ENCODE assay signal across 12 cellular contexts in genomic region chr4:38818441-38818976, GRCh38. TPM values are rescaled to one million over a fixed set of nuclear protein-coding genes. Genes with fewer than 3 reads are reported as not detected.
DNase-seq lines count a peak whose midpoint lies in the region; ATAC-seq and TF ChIP-seq lines count a peak whose summit lies in the region.
"Had no signal": no experiment of that assay in that cellular context is flagged by ENCODE, and none has a peak within 500 bp of the region (broad histone marks: within the 10 kb centered on the region; RNA-seq: fewer than 3 reads in every experiment).

No MANE protein-coding gene starts in this region.

- no peak overlapping the region for H3K27ac ChIP-seq in CD4-positive, alpha-beta memory T cell (ENCODE audit: low read depth, low read length)
- H3K27ac ChIP-seq: HL-60 had no signal

- H3K27me3 Mint-ChIP-seq in activated naive CD8-positive, alpha-beta T cell treated with anti-CD3 and anti-CD28 coated beads, Interleukin-2, amount 50 U/mL, for 24 hours: peaks cover 2% of the 10 kb centered on the region
- H3K27me3 Mint-ChIP-seq in activated naive CD8-positive, alpha-beta T cell treated with anti-CD3 and anti-CD28 coated beads for 36 hours: no peaks in the 10 kb centered on the region
- no peaks in the 10 kb centered on the region for H3K27me3 Mint-ChIP-seq in stimulated activated naive B cell treated with anti-CD40 and anti-IgM and Interleukin-4, amounts not matched to agents 10 μg/mL and 1 μg/mL and 100 μg/mL, for 72 hours
- H3K27me3 Mint-ChIP-seq in CD4-positive, alpha-beta memory T cell: no peaks in the 10 kb centered on the region

- no peaks in the 10 kb centered on the region for H3K36me3 ChIP-seq in CD4-positive, alpha-beta memory T cell (ENCODE audit: insufficient read depth, low read length)

- H3K4me1 ChIP-seq in CD4-positive, alpha-beta memory T cell (ENCODE audit: insufficient read depth, low read length): peaks cover 17% of the 10 kb centered on the region

- ATAC-seq in activated naive CD8-positive, alpha-beta T cell treated with anti-CD3 and anti-CD28 coated beads, Interleukin-2, amount 50 U/mL, for 24 hours: no peak
- peak; percentile 61 for ATAC-seq in HG02642 (IDR thresholded peaks at IDR 0.05; ENCODE audit: poor library complexity, unreplicated experiment)
- ATAC-seq in stimulated activated naive B cell treated with anti-CD40 and anti-IgM and Interleukin-4, amounts not matched to agents 10 μg/mL and 1 μg/mL and 100 μg/mL, for 72 hours (replicated peaks): peak; percentile 15 to 38
- ATAC-seq: left lobe of liver had no signal

- DNase-seq in activated naive CD8-positive, alpha-beta T cell treated with anti-CD3 and anti-CD28 coated beads, Interleukin-2, amount 50 U/mL, for 24 hours: no peak
- DNase-seq in activated naive CD8-positive, alpha-beta T cell treated with anti-CD3 and anti-CD28 coated beads for 36 hours: no peak
- no peak for DNase-seq in stimulated activated naive B cell treated with anti-CD40 and anti-IgM and Interleukin-4, amounts not matched to agents 10 μg/mL and 1 μg/mL and 100 μg/mL, for 72 hours
- DNase-seq in CD4-positive, alpha-beta memory T cell: no peak
- DNase-seq in NCI-H69 (lab: John Stamatoyannopoulos, UW): no peak
- DNase-seq in stimulated activated CD4-positive, alpha-beta T cell treated with anti-CD3 and anti-CD28 coated beads, Interleukin-15, amount 100 ng/mL, for 24 hours: no peak
- DNase-seq: NCI-H187 treated with DMSO at 0.1 percent for 48 hours, SHP77 had no signal

- H3K36me3 Mint-ChIP-seq in activated naive CD8-positive, alpha-beta T cell treated with anti-CD3 and anti-CD28 coated beads, Interleukin-2, amount 50 U/mL, for 24 hours (ENCODE audit: low read depth): peaks cover 9% of the 10 kb centered on the region
- H3K36me3 Mint-ChIP-seq in activated naive CD8-positive, alpha-beta T cell treated with anti-CD3 and anti-CD28 coated beads for 36 hours: peaks cover 5% of the 10 kb centered on the region
- H3K36me3 Mint-ChIP-seq in stimulated activated naive B cell treated with anti-CD40 and anti-IgM and Interleukin-4, amounts not matched to agents 10 μg/mL and 1 μg/mL and 100 μg/mL, for 72 hours: peaks cover 20 to 31% of the 10 kb centered on the region in 2 donors
- peaks cover 2 to 17% of the 10 kb centered on the region in 2 donors for H3K36me3 Mint-ChIP-seq in CD4-positive, alpha-beta memory T cell

- no peak overlapping the region for H3K4me3 Mint-ChIP-seq in activated naive CD8-positive, alpha-beta T cell treated with anti-CD3 and anti-CD28 coated beads, Interleukin-2, amount 50 U/mL, for 24 hours
- no peak overlapping the region for H3K4me3 Mint-ChIP-seq in activated naive CD8-positive, alpha-beta T cell treated with anti-CD3 and anti-CD28 coated beads for 36 hours
- peak overlapping the region in 1 of 2 donors; percentile 18 for H3K4me3 Mint-ChIP-seq in stimulated activated naive B cell treated with anti-CD40 and anti-IgM and Interleukin-4, amounts not matched to agents 10 μg/mL and 1 μg/mL and 100 μg/mL, for 72 hours
- H3K4me3 Mint-ChIP-seq in CD4-positive, alpha-beta memory T cell: peak overlapping the region in 1 of 8 donors; percentile 25

- H3K27me3 ChIP-seq in CD4-positive, alpha-beta memory T cell (ENCODE audit: insufficient read depth, low read length): no peaks in the 10 kb centered on the region

- peaks cover 17% of the 10 kb centered on the region for H3K9me3 Mint-ChIP-seq in activated naive CD8-positive, alpha-beta T cell treated with anti-CD3 and anti-CD28 coated beads, Interleukin-2, amount 50 U/mL, for 24 hours
- peaks cover 19% of the 10 kb centered on the region for H3K9me3 Mint-ChIP-seq in activated naive CD8-positive, alpha-beta T cell treated with anti-CD3 and anti-CD28 coated beads for 36 hours
- peaks cover 9 to 10% of the 10 kb centered on the region in 2 donors for H3K9me3 Mint-ChIP-seq in stimulated activated naive B cell treated with anti-CD40 and anti-IgM and Interleukin-4, amounts not matched to agents 10 μg/mL and 1 μg/mL and 100 μg/mL, for 72 hours
- peaks cover 3 to 30% (median 21%) of the 10 kb centered on the region in 8 donors for H3K9me3 Mint-ChIP-seq in CD4-positive, alpha-beta memory T cell

- peak overlapping the region; percentile 25 for H3K27ac Mint-ChIP-seq in activated naive CD8-positive, alpha-beta T cell treated with anti-CD3 and anti-CD28 coated beads, Interleukin-2, amount 50 U/mL, for 24 hours
- no peak overlapping the region for H3K27ac Mint-ChIP-seq in activated naive CD8-positive, alpha-beta T cell treated with anti-CD3 and anti-CD28 coated beads for 36 hours
- peak overlapping the region; percentile 60 for H3K27ac Mint-ChIP-seq in stimulated activated naive B cell treated with anti-CD40 and anti-IgM and Interleukin-4, amounts not matched to agents 10 μg/mL and 1 μg/mL and 100 μg/mL, for 72 hours
- no peak overlapping the region for H3K27ac Mint-ChIP-seq in CD4-positive, alpha-beta memory T cell

- TF ChIP-seq EP300 in Ishikawa (IDR thresholded peaks at IDR 0.05; ENCODE audit: borderline replicate concordance): peak; percentile 31; the same call in 1 of the 2 replicates

- POLR2A ChIA-PET in CD4-positive, alpha-beta memory T cell (lab: Charles Lee; ENCODE audit: partially characterized antibody): no interaction called here

- TF ChIP-seq RAD21 in Ishikawa (IDR thresholded peaks at IDR 0.05; ENCODE audit: low read depth): no peak

- no peak overlapping the region for H3K4me3 ChIP-seq in CD4-positive, alpha-beta memory T cell (ENCODE audit: low read length in 2 of 2)

- intact Hi-C loops in CD4-positive, alpha-beta memory T cell (cut with micrococcal nuclease): no loop called here

- peaks cover 0 to 4% of the 10 kb centered on the region in 2 donors for H3K9me3 ChIP-seq in CD4-positive, alpha-beta memory T cell (ENCODE audit: control insufficient read depth in 1 of 2, low read length in 2 of 2)

- CTCF ChIA-PET in CD4-positive, alpha-beta memory T cell (lab: Charles Lee; ENCODE audit: partially characterized antibody): interaction anchor here (1.1 to 1.7 kb wide), 4 partner anchors 9 to 56 kb away, joined by 3 to 11 read pairs (median 4); no protein-coding TSS in a partner anchor

- peaks cover 32% of the 10 kb centered on the region for H3K4me1 Mint-ChIP-seq in activated naive CD8-positive, alpha-beta T cell treated with anti-CD3 and anti-CD28 coated beads, Interleukin-2, amount 50 U/mL, for 24 hours
- H3K4me1 Mint-ChIP-seq in activated naive CD8-positive, alpha-beta T cell treated with anti-CD3 and anti-CD28 coated beads for 36 hours: peaks cover 17% of the 10 kb centered on the region
- H3K4me1 Mint-ChIP-seq in stimulated activated naive B cell treated with anti-CD40 and anti-IgM and Interleukin-4, amounts not matched to agents 10 μg/mL and 1 μg/mL and 100 μg/mL, for 72 hours: peaks cover 49 to 64% of the 10 kb centered on the region in 2 donors
- H3K4me1 Mint-ChIP-seq in CD4-positive, alpha-beta memory T cell: peaks cover 12 to 20% (median 16%) of the 10 kb centered on the region in 4 donors

TF ChIP-seq in Ishikawa, 13 proteins besides CTCF, POLR2A, EP300 and RAD21:
- 0 out of 2 replicates have a peak, but pooled peaks have one; percentile 19 for TF ChIP-seq TCF12 (IDR thresholded peaks at IDR 0.05; ENCODE audit: low read depth)
- TF ChIP-seq ZBTB7A (IDR thresholded peaks at IDR 0.05; ENCODE audit: low read depth): no peak
- TF ChIP-seq TEAD4 (IDR thresholded peaks at IDR 0.05): peak; percentile 51

RNA-seq across cellular contexts. Expression of gene TLR1, which starts 13.9 kb away (rescaled TPM):
- 1 to 10 TPM; 1.6 to 2.4 TPM for total RNA-seq in activated naive CD8-positive, alpha-beta T cell treated with anti-CD3 and anti-CD28 coated beads for 36 hours
- 10 to 100 TPM; 20.6 to 24.3 TPM for total RNA-seq in CD4-positive, alpha-beta memory T cell
- polyA plus RNA-seq in CD4-positive, alpha-beta memory T cell: 10 to 100 TPM; 16.2 to 19.2 TPM

RNA-seq across cellular contexts. Expression of gene TLR10, which starts 35.7 kb away (rescaled TPM):
- under 1 TPM; 0.26 to 0.29 TPM for total RNA-seq in activated naive CD8-positive, alpha-beta T cell treated with anti-CD3 and anti-CD28 coated beads for 36 hours
- total RNA-seq in CD4-positive, alpha-beta memory T cell: under 1 TPM; 0.20 to 0.28 TPM
- polyA plus RNA-seq in CD4-positive, alpha-beta memory T cell: 1 to 10 TPM in 1 of 2 donors, not detected in 1; 1.1 TPM

RNA-seq across cellular contexts. Expression of gene TLR6, which starts 38.1 kb away (rescaled TPM):
- total RNA-seq in activated naive CD8-positive, alpha-beta T cell treated with anti-CD3 and anti-CD28 coated beads for 36 hours: 1 to 10 TPM; 2.9 to 4.4 TPM
- 1 to 10 TPM; 7.3 to 7.7 TPM for total RNA-seq in CD4-positive, alpha-beta memory T cell
- under 1 TPM; 0.03 to 0.89 TPM for polyA plus RNA-seq in CD4-positive, alpha-beta memory T cell

RNA-seq across cellular contexts. Expression of gene FAM114A1, which starts 49.1 kb away (rescaled TPM):
- under 1 TPM in 1 of 2 experiments, not detected in 1; 0.38 TPM for total RNA-seq in activated naive CD8-positive, alpha-beta T cell treated with anti-CD3 and anti-CD28 coated beads for 36 hours
- under 1 TPM; 0.09 to 0.44 TPM for total RNA-seq in CD4-positive, alpha-beta memory T cell
- polyA plus RNA-seq in CD4-positive, alpha-beta memory T cell: under 1 TPM in 1 of 2 donors, not detected in 1; 0.64 TPM

Comparison
In these comparisons a context has a peak if more than half of its experiments do, and no peak if none do; other contexts are left out.
1. H3K27ac Mint-ChIP-seq: peak in activated naive CD8-positive, alpha-beta T cell treated with anti-CD3 and anti-CD28 coated beads, Interleukin-2, amount 50 U/mL, for 24 hours (single experiment) and stimulated activated naive B cell treated with anti-CD40 and anti-IgM and Interleukin-4, amounts not matched to agents 10 μg/mL and 1 μg/mL and 100 μg/mL, for 72 hours (single experiment); none in activated naive CD8-positive, alpha-beta T cell treated with anti-CD3 and anti-CD28 coated beads for 36 hours (single experiment) and CD4-positive, alpha-beta memory T cell (0 of 7).
2. RNA of gene TLR1, which starts 13.9 kb away (total RNA-seq): 20.6 to 24.3 TPM in CD4-positive, alpha-beta memory T cell; 1.6 to 2.4 TPM in activated naive CD8-positive, alpha-beta T cell treated with anti-CD3 and anti-CD28 coated beads for 36 hours; every median in the first group is over 4 times any median in the second.